In genomic region chr12:31323466-31324115, GRCh38 we compare ENCODE assay signal across 1 cellular context.
TF ChIP-seq lines count a peak whose summit lies in the region.

No MANE protein-coding gene starts in this region.

TF ChIP-seq in HEK293, 187 proteins besides CTCF, POLR2A, EP300 and RAD21 (continued from another document and continues in another):
- TF ChIP-seq PRDM6 (tag by site-specific recombination; IDR thresholded peaks at IDR 0.05) (no peak), MYNN (tag by site-specific recombination; IDR thresholded peaks at IDR 0.05; ENCODE audit: borderline replicate concordance) (no peak), PRDM4 (tag by site-specific recombination; IDR thresholded peaks at IDR 0.05) (peak; percentile 78), ZNF843 (tag by site-specific recombination; IDR thresholded peaks at IDR 0.05) (no peak), BCL6B (tag by site-specific recombination; IDR thresholded peaks at IDR 0.05) (no peak), ZBTB7A (tag by site-specific recombination; IDR thresholded peaks at IDR 0.05; ENCODE audit: low read depth) (0 out of 2 replicates have a peak, but pooled peaks have one; percentile 23), ZNF398 (tag by site-specific recombination; IDR thresholded peaks at IDR 0.05) (peak; percentile 84), ZNF560 (tag by site-specific recombination; IDR thresholded peaks at IDR 0.05; ENCODE audit: borderline replicate concordance) (no peak), ZNF394 (tag by site-specific recombination; IDR thresholded peaks at IDR 0.05; ENCODE audit: borderline replicate concordance) (no peak; the same call in 1 of the 2 replicates), ZXDB (tag by site-specific recombination; IDR thresholded peaks at IDR 0.05) (peak; percentile 18; the same call in 1 of the 2 replicates), ZNF449 (tag by site-specific recombination; IDR thresholded peaks at IDR 0.05) (peak; percentile 84), KLF16 (tag by site-specific recombination; IDR thresholded peaks at IDR 0.05) (0 out of 2 replicates have a peak, but pooled peaks have one; percentile 13), ZFP69B (tag by site-specific recombination; IDR thresholded peaks at IDR 0.05) (0 out of 2 replicates have a peak, but pooled peaks have one; percentile 10), OVOL3 (tag by site-specific recombination; IDR thresholded peaks at IDR 0.05) (no peak), ZSCAN30 (tag by site-specific recombination; IDR thresholded peaks at IDR 0.05) (no peak; the same call in 1 of the 2 replicates), ZNF837 (tag by site-specific recombination; IDR thresholded peaks at IDR 0.05) (no peak), ZNF114 (tag by site-specific recombination; IDR thresholded peaks at IDR 0.05) (no peak), ZNF677 (tag by site-specific recombination; IDR thresholded peaks at IDR 0.05) (no peak), ZNF133 (tag by site-specific recombination; IDR thresholded peaks at IDR 0.05) (no peak), IKZF3 (tag by site-specific recombination; IDR thresholded peaks at IDR 0.05) (no peak; the same call in 1 of the 2 replicates), YY2 (tag by site-specific recombination; IDR thresholded peaks at IDR 0.05) (no peak), GLIS2 (tag by site-specific recombination; IDR thresholded peaks at IDR 0.05) (peak; percentile 40), ZNF596 (tag by site-specific recombination; IDR thresholded peaks at IDR 0.05) (no peak), ATF2 (tag by site-specific recombination; IDR thresholded peaks at IDR 0.05; ENCODE audit: low read depth) (no peak), OSR2 (tag by site-specific recombination; IDR thresholded peaks at IDR 0.05) (no peak), PRDM1 (tag by site-specific recombination; IDR thresholded peaks at IDR 0.05) (no peak), ZBTB6 (tag by site-specific recombination; IDR thresholded peaks at IDR 0.05) (no peak), ZNF621 (tag by site-specific recombination; IDR thresholded peaks at IDR 0.05) (no peak), ZBTB26 (tag by site-specific recombination; optimal IDR thresholded peaks at IDR 0.05) (no peak), ZSCAN16 (tag by site-specific recombination; IDR thresholded peaks at IDR 0.05) (no peak), TSHZ1 (tag by site-specific recombination; IDR thresholded peaks at IDR 0.05; ENCODE audit: borderline replicate concordance) (no peak), ZNF155 (tag by site-specific recombination; IDR thresholded peaks at IDR 0.05) (no peak), ZNF132 (tag by site-specific recombination; IDR thresholded peaks at IDR 0.05; ENCODE audit: borderline replicate concordance) (no peak), SP3 (tag by site-specific recombination; IDR thresholded peaks at IDR 0.05) (peak; percentile 15; the same call in 1 of the 2 replicates), ZBTB1 (tag by site-specific recombination; IDR thresholded peaks at IDR 0.05) (no peak), ZNF530 (tag by site-specific recombination; IDR thresholded peaks at IDR 0.05; ENCODE audit: low read depth) (no peak), PBX3 (CRISPR knock-in tag; IDR thresholded peaks at IDR 0.05) (no peak), ZNF48 (tag by site-specific recombination; IDR thresholded peaks at IDR 0.05) (no peak), ZNF501 (tag by site-specific recombination; IDR thresholded peaks at IDR 0.05) (no peak), TCF7L2 (IDR thresholded peaks at IDR 0.05; ENCODE audit: borderline replicate concordance, low read depth, low read length) (no peak), ZNF654 (tag by site-specific recombination; IDR thresholded peaks at IDR 0.05; ENCODE audit: low read depth) (no peak), ZBTB21 (tag by site-specific recombination; IDR thresholded peaks at IDR 0.05) (no peak), KLF8 (tag by site-specific recombination; IDR thresholded peaks at IDR 0.05) (0 out of 2 replicates have a peak, but pooled peaks have one; percentile 19), ZNF76 (tag by site-specific recombination; IDR thresholded peaks at IDR 0.05; ENCODE audit: borderline replicate concordance, low read depth) (no peak), ZNF416 (tag by site-specific recombination; IDR thresholded peaks at IDR 0.05) (no peak)
